35 cellular contexts compared by ENCODE assay signal in the genomic region with DNA sequence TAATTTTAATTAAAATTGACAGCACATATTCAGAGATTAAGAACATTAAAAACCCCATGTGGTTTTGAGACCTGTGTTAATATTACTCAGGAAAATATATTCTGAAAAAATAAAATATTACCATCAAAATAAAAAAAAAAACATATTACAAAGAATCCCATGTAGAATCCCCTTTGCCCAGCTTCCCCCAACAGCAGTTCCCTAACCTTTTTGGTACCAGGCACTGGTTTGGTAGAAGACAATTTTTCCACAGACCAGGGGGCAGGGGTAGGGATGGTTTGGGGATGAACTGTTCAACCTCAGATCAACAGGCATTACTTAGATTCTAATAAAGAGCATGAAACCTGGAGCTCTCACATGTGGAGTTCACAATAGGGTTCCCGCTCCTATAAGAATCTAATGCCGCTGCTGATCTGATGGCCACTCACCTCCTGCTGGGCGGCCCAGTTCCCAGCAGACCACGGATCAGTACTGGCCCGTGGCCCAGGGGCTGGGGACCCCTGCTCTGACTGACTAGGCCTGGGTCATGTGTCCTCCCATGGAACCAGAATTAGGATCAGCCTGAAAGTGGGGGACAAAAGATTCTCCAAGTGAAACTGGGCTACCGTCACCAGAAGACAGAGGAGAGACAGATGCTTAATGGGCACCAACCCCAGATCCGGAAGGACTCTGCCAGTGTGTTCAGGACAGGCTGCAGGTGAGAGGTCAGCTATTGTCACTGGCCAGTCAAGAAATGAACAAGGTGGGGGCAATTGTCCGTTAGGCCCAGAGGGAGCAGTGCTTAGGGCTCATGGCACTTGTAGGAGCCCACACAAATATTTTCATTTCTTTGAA.
"Had no signal": no experiment of that assay in that cellular context is flagged by ENCODE, and none has a peak within 500 bp of the region (broad histone marks: within the 10 kb centered on the region; RNA-seq: fewer than 3 reads in every experiment).

No MANE protein-coding gene starts in this region.

- H3K27ac Mint-ChIP-seq: activated B cell treated with CpG ODN at 0.5 μM for 24 hours; activated CD4-positive, alpha-beta T cell treated with anti-CD3 and anti-CD28 coated beads, Interleukin-2, amount 10 ng/mL, durations not matched to agents 24 days and 14 days; activated CD8-positive, alpha-beta T cell treated with anti-CD3 and anti-CD28 coated beads for 36 hours; activated naive CD4-positive, alpha-beta T cell treated with anti-CD3 and anti-CD28 coated beads, Interleukin-2, amount 10 ng/mL, durations not matched to agents 7 days and 5 days; activated naive CD8-positive, alpha-beta T cell; activated naive CD8-positive, alpha-beta T cell treated with anti-CD3 and anti-CD28 coated beads, Interleukin-2, amount 50 U/mL, for 24 hours; activated T-cell treated with anti-CD3 and anti-CD28 coated beads, Interleukin-2, amount 50 U/mL, for 24 hours; activated T-helper 2 cell treated with anti-CD3 and anti-CD28 coated beads, Interferon-gamma antibody, Interleukin-2, Interleukin-4, amounts not matched to agents 10 μg/mL and 5 μg/mL and 100 μg/mL, durations not matched to agents 14 hours and 24 hours and 36 hours; brain had no signal

- H3K9me3 Mint-ChIP-seq: activated CD4-positive, alpha-beta T cell treated with anti-CD3 and anti-CD28 coated beads, Interleukin-2, amount 10 ng/mL, durations not matched to agents 24 days and 14 days; activated CD8-positive, alpha-beta T cell treated with anti-CD3 and anti-CD28 coated beads for 36 hours; activated naive CD4-positive, alpha-beta T cell treated with anti-CD3 and anti-CD28 coated beads, Interleukin-2, amount 10 ng/mL, durations not matched to agents 7 days and 5 days; activated naive CD8-positive, alpha-beta T cell treated with anti-CD3 and anti-CD28 coated beads, Interleukin-2, amount 50 U/mL, for 24 hours; activated T-cell treated with anti-CD3 and anti-CD28 coated beads, Interleukin-2, amount 50 U/mL, for 24 hours; activated T-helper 2 cell treated with anti-CD3 and anti-CD28 coated beads, Interferon-gamma antibody, Interleukin-2, Interleukin-4, amounts not matched to agents 10 μg/mL and 5 μg/mL and 100 μg/mL, durations not matched to agents 14 hours and 24 hours and 36 hours had no signal

- H3K36me3 ChIP-seq: MG63, Peyer's patch had no signal

- H3K27me3 ChIP-seq: MG63, Peyer's patch had no signal

- H3K4me1 ChIP-seq: Peyer's patch had no signal

- H3K4me1 Mint-ChIP-seq: activated B cell treated with CpG ODN at 0.5 μM for 24 hours; activated CD4-positive, alpha-beta T cell treated with anti-CD3 and anti-CD28 coated beads, Interleukin-2, amount 10 ng/mL, durations not matched to agents 24 days and 14 days; activated naive CD4-positive, alpha-beta T cell treated with anti-CD3 and anti-CD28 coated beads, Interleukin-2, amount 10 ng/mL, durations not matched to agents 7 days and 5 days; activated naive CD8-positive, alpha-beta T cell treated with anti-CD3 and anti-CD28 coated beads, Interleukin-2, amount 50 U/mL, for 24 hours had no signal

- H3K9me3 ChIP-seq: MG63, Peyer's patch had no signal

- DNase-seq: activated B cell treated with CpG ODN at 0.5 μM for 24 hours; activated CD4-positive, alpha-beta T cell treated with anti-CD3 and anti-CD28 coated beads, Interleukin-2, amount 10 ng/mL, durations not matched to agents 24 days and 14 days; activated CD4-positive, alpha-beta T cell treated with anti-CD3 and anti-CD28 coated beads, Interleukin-2, amount 50 U/mL, for 4 hours; activated CD8-positive, alpha-beta T cell treated with anti-CD3 and anti-CD28 coated beads for 36 hours; activated naive CD8-positive, alpha-beta T cell treated with anti-CD3 and anti-CD28 coated beads, Interleukin-2, amount 50 U/mL, for 24 hours; activated T-cell treated with anti-CD3 and anti-CD28 coated beads, Interleukin-2, amount 50 U/mL, for 24 hours; anterior cingulate cortex; central memory CD4-positive, alpha-beta T cell; Kasumi-1; KG1; MG63; MV-4-11; NCI-H1092; NCI-H1436 treated with DMSO at 0.1 percent for 48 hours; NCI-H1694 treated with DMSO at 0.1 percent for 48 hours; NCI-H2029; NCI-H2107; NCI-H2171; NCI-H510A; NCI-H526; NCI-H748 treated with DMSO at 0.1 percent for 48 hours; NK-92 treated with Interleukin-12 subunit alpha and Interleukin-12 subunit beta, amount 100 ng/mL, for 24 hours; PC-3; Right ventricle myocardium superior; RPMI8226; SW 1271; T-helper 1 cell; T-helper 2 cell; T-helper 9 cell had no signal

- H3K4me3 ChIP-seq: MG63, Peyer's patch had no signal

- H3K4me3 Mint-ChIP-seq: activated B cell treated with CpG ODN at 0.5 μM for 24 hours; activated CD4-positive, alpha-beta T cell treated with anti-CD3 and anti-CD28 coated beads, Interleukin-2, amount 10 ng/mL, durations not matched to agents 24 days and 14 days; activated CD8-positive, alpha-beta T cell treated with anti-CD3 and anti-CD28 coated beads for 36 hours; activated naive CD4-positive, alpha-beta T cell treated with anti-CD3 and anti-CD28 coated beads, Interleukin-2, amount 10 ng/mL, durations not matched to agents 7 days and 5 days; activated naive CD8-positive, alpha-beta T cell; activated naive CD8-positive, alpha-beta T cell treated with anti-CD3 and anti-CD28 coated beads, Interleukin-2, amount 50 U/mL, for 24 hours; activated T-cell treated with anti-CD3 and anti-CD28 coated beads, Interleukin-2, amount 50 U/mL, for 24 hours; brain had no signal

- ATAC-seq: activated CD8-positive, alpha-beta T cell treated with anti-CD3 and anti-CD28 coated beads for 36 hours; activated naive CD8-positive, alpha-beta T cell treated with anti-CD3 and anti-CD28 coated beads, Interleukin-2, amount 50 U/mL, for 24 hours; PC-3 had no signal

- H3K27me3 Mint-ChIP-seq: activated naive CD8-positive, alpha-beta T cell had no signal

- H3K27ac ChIP-seq: Peyer's patch, VCaP had no signal

- H3K36me3 Mint-ChIP-seq: activated naive CD4-positive, alpha-beta T cell treated with anti-CD3 and anti-CD28 coated beads, Interleukin-2, amount 10 ng/mL, durations not matched to agents 7 days and 5 days; activated naive CD8-positive, alpha-beta T cell; brain had no signal
